8 cellular contexts compared by ENCODE assay signal in the genomic region with DNA sequence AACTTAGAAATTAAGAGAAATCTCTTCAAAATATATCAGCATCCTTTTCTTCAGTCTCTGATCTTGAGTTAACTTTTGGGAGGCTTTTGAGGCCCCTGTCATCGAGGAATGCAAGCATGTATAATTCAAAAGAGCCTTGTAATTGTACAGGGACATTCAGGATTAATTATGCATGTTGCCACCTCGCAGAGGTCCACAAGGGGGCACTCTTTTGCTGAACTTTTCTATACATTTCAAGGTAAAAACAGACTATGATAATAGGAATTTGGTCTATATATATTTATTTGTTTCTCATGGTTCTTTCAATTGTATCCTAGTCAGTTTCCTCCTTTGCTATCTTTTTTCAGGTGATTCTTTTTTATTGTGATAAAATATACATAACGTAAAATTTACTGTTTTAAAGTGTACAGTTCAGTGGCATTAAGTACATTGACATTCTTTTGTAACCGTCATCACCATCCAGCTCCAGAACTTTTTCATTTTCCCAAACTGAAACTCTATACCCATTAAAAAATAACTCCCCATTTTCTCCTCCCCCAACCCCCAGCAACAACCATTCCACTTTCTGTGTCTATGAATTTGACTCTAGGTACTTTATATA. TPM values are rescaled to one million over a fixed set of nuclear protein-coding genes. Genes with fewer than 3 reads are reported as not detected.
DNase-seq lines count a peak whose midpoint lies in the region; ATAC-seq and TF ChIP-seq lines count a peak whose summit lies in the region.

No MANE protein-coding gene starts in this region.

- intact Hi-C loops in MCF 10A (cut with micrococcal nuclease): loop anchor here (1.0 to 5.0 kb wide), 3 partner anchors 64 to 769 kb away; no protein-coding TSS in a partner anchor

- DNase-seq in DMS 273 (lab: John Stamatoyannopoulos, UW; ENCODE audit: unreplicated experiment): peak; percentile 67
- DNase-seq in DMS 273 treated with DMSO at 0.1 percent for 48 hours (lab: John Stamatoyannopoulos, UW): no peak
- peak; percentile 70 for DNase-seq in KBM-7
- peak; percentile 66 for DNase-seq in SK-N-MC (ENCODE audit: low read depth, low spot score)
- DNase-seq in MCF 10A (ENCODE audit: unreplicated experiment): peak; percentile 72
- DNase-seq in kidney tubule cell (ENCODE audit: low spot score): peak; percentile 61
- DNase-seq in stimulated activated CD4-positive, alpha-beta T cell treated with anti-CD3 and anti-CD28 coated beads, TNF-alpha, amount 100 ng/mL, for 1 hour (ENCODE audit: low read depth in 3 of 3, low spot score in 1 of 3): peak in 2 of 3 donors; percentile 9 to 22

- H3K4me3 Mint-ChIP-seq in MCF 10A (ENCODE audit: unreplicated experiment): no peak overlapping the region

- CTCF ChIA-PET in MCF 10A (lab: Yijun Ruan, JAX): interaction anchor here (0.6 to 11.3 kb wide), 15 partner anchors 11 to 1176 kb away, joined by 3 to 177 read pairs (median 3); no protein-coding TSS in a partner anchor

- ATAC-seq in HG02763 (IDR thresholded peaks at IDR 0.05; ENCODE audit: unreplicated experiment): no peak

- peaks cover 28% of the 10 kb centered on the region for H3K4me1 Mint-ChIP-seq in MCF 10A (ENCODE audit: insufficient read depth, unreplicated experiment)

- H3K27me3 Mint-ChIP-seq in MCF 10A (ENCODE audit: insufficient read depth, unreplicated experiment): no peaks in the 10 kb centered on the region

- H3K27ac Mint-ChIP-seq in MCF 10A (ENCODE audit: low read depth, unreplicated experiment): no peak overlapping the region

- H3K9me3 ChIP-seq in SK-N-MC (ENCODE audit: low read depth, low read length): no peaks in the 10 kb centered on the region

- no peaks in the 10 kb centered on the region for H3K36me3 Mint-ChIP-seq in MCF 10A (ENCODE audit: insufficient read depth, unreplicated experiment)

- no peaks in the 10 kb centered on the region for H3K9me3 Mint-ChIP-seq in MCF 10A (ENCODE audit: unreplicated experiment)

- no TSS peak for BruUV-seq in MCF 10A (replicated peaks; lab: Mats Ljungman, UMichigan)

- in situ Hi-C loops in KBM-7 (cut with MboI; ENCODE audit: low pct_unique_long_range_greater_than_20kb, low sequenced_read_pairs): loop anchor here (10.0 kb wide), 1 partner anchor 162 kb away; no protein-coding TSS in a partner anchor

- no peak overlapping the region for H3K4me3 ChIP-seq in SK-N-MC

- POLR2A ChIA-PET in MCF 10A (lab: Yijun Ruan, JAX): interaction anchor here (0.7 to 1.9 kb wide), 5 partner anchors 121 to 894 kb away, joined by 3 to 9 read pairs (median 3); no protein-coding TSS in a partner anchor

- H3K9ac ChIP-seq in SK-N-MC (ENCODE audit: insufficient read length): no peak overlapping the region

- peak; percentile 74 for TF ChIP-seq CTCF in MCF 10A (IDR thresholded peaks at IDR 0.05; ENCODE audit: unreplicated experiment)

- H3K27ac ChIP-seq in SK-N-MC: no peak overlapping the region

- H3K36me3 ChIP-seq in SK-N-MC (ENCODE audit: insufficient read depth, low read length): no peaks in the 10 kb centered on the region

RNA-seq across cellular contexts. Expression of a gene that starts 47.0 kb away (rescaled TPM):
- 1.7 and 2.0 TPM in 2 replicates for total RNA-seq in MCF 10A (2022)
